Comparison of ENCODE assay signal across 11 cellular contexts in genomic region chr19:9883231-9883758, GRCh38. TPM values are rescaled to one million over a fixed set of nuclear protein-coding genes. Genes with fewer than 3 reads are reported as not detected.
A peak's percentile ranks its signal among the peaks of the same experiment; 100 is the strongest.
DNase-seq lines count a peak whose midpoint lies in the region; ATAC-seq lines count a peak whose summit lies in the region.
"Had no signal": no experiment of that assay in that cellular context is flagged by ENCODE, and none has a peak within 500 bp of the region (broad histone marks: within the 10 kb centered on the region; RNA-seq: fewer than 3 reads in every experiment).

No MANE protein-coding gene starts in this region.

- peak overlapping the region; percentile 38 for H2BK15ac ChIP-seq in neuronal stem cell (ENCODE audit: low read length)

- no peak overlapping the region for H3K14ac ChIP-seq in neuronal stem cell (ENCODE audit: low read length)

- H3K27me3 ChIP-seq in HUES64 (ENCODE audit: insufficient read depth, low read length) (no peaks in the 10 kb centered on the region), neuronal stem cell (ENCODE audit: control insufficient read depth in 3 of 3, insufficient read depth in 3 of 3, low read depth in 1 of 3, low read length in 3 of 3) (no peaks in the 10 kb centered on the region)

- H2BK120ac ChIP-seq in neuronal stem cell (ENCODE audit: low read depth, low read length), result peak overlapping the region; percentile 88

- H2BK5ac ChIP-seq in neuronal stem cell (ENCODE audit: low read length), result no peak overlapping the region

- H3K9ac ChIP-seq in HUES64 (ENCODE audit: low read depth, low read length) (peak overlapping the region; percentile 7; the same call in 1 of the 2 replicates), neuronal stem cell (ENCODE audit: low read depth, low read length, poor library complexity) (no peak overlapping the region)

- H4K91ac ChIP-seq in neuronal stem cell (ENCODE audit: low read depth, low read length, poor library complexity), result no peak overlapping the region

- peak overlapping the region; percentile 71 for H2AK5ac ChIP-seq in neuronal stem cell (ENCODE audit: low read depth, low read length)

- peaks cover 7% of the 10 kb centered on the region; the same call in 1 of the 2 replicates for H3K4me1 ChIP-seq in HUES64 (ENCODE audit: insufficient read depth, low read length)
- H3K4me1 ChIP-seq in neuronal stem cell (ENCODE audit: control insufficient read depth in 2 of 2, insufficient read depth in 1 of 2, low read depth in 1 of 2, low read length in 2 of 2), result peaks cover 5 to 8% of the 10 kb centered on the region in 2 donors

- 61% methylated on average over 10 of the region's 10 CpGs for WGBS in HUES64
- WGBS in neuronal stem cell (ENCODE audit: extremely low coverage in 2 of 2, insufficient read length in 2 of 2, insufficient replicate concordance in 1 of 2), 2 donors, result no CpG with 5 or more reads among the region's 10 CpGs

- H3K4me2 ChIP-seq in neuronal stem cell (ENCODE audit: insufficient read depth, low read length, poor library complexity, severe bottlenecking), result peak overlapping the region; percentile 28

- H3K27ac ChIP-seq in HUES64 (ENCODE audit: low read depth, low read length), result no peak overlapping the region
- H3K27ac ChIP-seq in neuronal stem cell (replicated peaks; ENCODE audit: low read length), result peak overlapping the region; percentile 66

- H3K9me3 ChIP-seq in HUES64 (ENCODE audit: insufficient read depth, low read depth, low read length) (no peaks in the 10 kb centered on the region), neuronal stem cell (replicated peaks in 1 of 2; ENCODE audit: control insufficient read depth in 2 of 2, insufficient read depth in 1 of 2, low read depth in 1 of 2, low read length in 2 of 2) (no peaks in the 10 kb centered on the region)

- ATAC-seq in GM19328 (IDR thresholded peaks at IDR 0.05; ENCODE audit: unreplicated experiment) (no peak), left lobe of liver (no peak), GM18519 (IDR thresholded peaks at IDR 0.05; ENCODE audit: low FRiP score, unreplicated experiment) (no peak)

- DNase-seq in NCI-H2227 treated with DMSO at 0.1 percent for 48 hours (lab: John Stamatoyannopoulos, UW) (peak; percentile 22), astrocyte of the hippocampus (ENCODE audit: low read depth, low spot score) (peak; percentile 15), neuronal stem cell (ENCODE audit: low spot score) (peak; percentile 27), SKM-1 (lab: John Stamatoyannopoulos, UW; ENCODE audit: unreplicated experiment) (no peak), left lobe of liver (ENCODE audit: low spot score) (no peak)
- DNase-seq: CD4-positive, CD25-positive, alpha-beta regulatory T cell; GOT3; NK-92 treated with Interleukin-12 subunit alpha and Interleukin-12 subunit beta, amount 100 ng/mL, for 24 hours had no signal

- H3K79me1 ChIP-seq in neuronal stem cell (ENCODE audit: low read depth, low read length), result no peaks in the 10 kb centered on the region

- H4K8ac ChIP-seq in neuronal stem cell (ENCODE audit: low read depth, low read length), result peak overlapping the region; percentile 70

- H3K4me3 ChIP-seq in HUES64 (ENCODE audit: low read length) (no peak overlapping the region), neuronal stem cell (ENCODE audit: low read length in 2 of 2) (peak overlapping the region in 1 of 2 donors; percentile 47)

- H3K18ac ChIP-seq in neuronal stem cell (ENCODE audit: low read length), result peak overlapping the region; percentile 73

- peak overlapping the region; percentile 66 for H2AFZ ChIP-seq in neuronal stem cell (ENCODE audit: low read length)

- H3K36me3 ChIP-seq in HUES64 (ENCODE audit: insufficient read depth, low read length) (no peaks in the 10 kb centered on the region), neuronal stem cell (replicated peaks in 1 of 2; ENCODE audit: control insufficient read depth in 2 of 2, insufficient read depth in 2 of 2, low read length in 2 of 2) (no peaks in the 10 kb centered on the region)

- H3K23ac ChIP-seq in neuronal stem cell (ENCODE audit: low read depth, low read length, poor library complexity), result no peak overlapping the region

- H3K4ac ChIP-seq in neuronal stem cell (ENCODE audit: low read length), result peak overlapping the region; percentile 19

- peak overlapping the region; percentile 2 for H2BK12ac ChIP-seq in neuronal stem cell (ENCODE audit: low read length)

RNA-seq across cellular contexts. Expression of gene PIN1, which starts 48.2 kb away (rescaled TPM):
- polyA plus RNA-seq in HUES64 (2013, experiment 1 of 2), result 75.6 TPM
- 70.8 TPM for polyA plus RNA-seq in HUES64 (2013, experiment 2 of 2)
- polyA plus RNA-seq in neuronal stem cell (2013, experiment 1 of 2), result 78.9 TPM
- 76.3 TPM for polyA plus RNA-seq in neuronal stem cell (2013, experiment 2 of 2)
- 31.6 TPM for total RNA-seq in left lobe of liver

RNA-seq across cellular contexts. Expression of gene OLFM2, which starts 53.0 kb away (rescaled TPM):
- 39.1 TPM for polyA plus RNA-seq in HUES64 (2013, experiment 1 of 2)
- polyA plus RNA-seq in HUES64 (2013, experiment 2 of 2), result 52.9 TPM
- 16.6 TPM for polyA plus RNA-seq in neuronal stem cell (2013, experiment 1 of 2)
- 17.4 TPM for polyA plus RNA-seq in neuronal stem cell (2013, experiment 2 of 2)
- 29.0 TPM for total RNA-seq in left lobe of liver

RNA-seq across cellular contexts. Expression of gene UBL5, which starts 55.6 kb away (rescaled TPM):
- 520 TPM for polyA plus RNA-seq in HUES64 (2013, experiment 1 of 2)
- 548 TPM for polyA plus RNA-seq in HUES64 (2013, experiment 2 of 2)
- polyA plus RNA-seq in neuronal stem cell (2013, experiment 1 of 2), result 416 TPM
- 386 TPM for polyA plus RNA-seq in neuronal stem cell (2013, experiment 2 of 2)
- total RNA-seq in left lobe of liver, result 151 TPM

Comparison
In these comparisons a context has a peak if more than half of its experiments do, and no peak if none do; other contexts are left out.
1. DNase-seq: peak in NCI-H2227 treated with DMSO at 0.1 percent for 48 hours (single experiment), astrocyte of the hippocampus (single experiment) and neuronal stem cell (single experiment); none in SKM-1 (single experiment) and left lobe of liver (single experiment).